Comparison of ENCODE assay signal across 28 cellular contexts in the genomic region with DNA sequence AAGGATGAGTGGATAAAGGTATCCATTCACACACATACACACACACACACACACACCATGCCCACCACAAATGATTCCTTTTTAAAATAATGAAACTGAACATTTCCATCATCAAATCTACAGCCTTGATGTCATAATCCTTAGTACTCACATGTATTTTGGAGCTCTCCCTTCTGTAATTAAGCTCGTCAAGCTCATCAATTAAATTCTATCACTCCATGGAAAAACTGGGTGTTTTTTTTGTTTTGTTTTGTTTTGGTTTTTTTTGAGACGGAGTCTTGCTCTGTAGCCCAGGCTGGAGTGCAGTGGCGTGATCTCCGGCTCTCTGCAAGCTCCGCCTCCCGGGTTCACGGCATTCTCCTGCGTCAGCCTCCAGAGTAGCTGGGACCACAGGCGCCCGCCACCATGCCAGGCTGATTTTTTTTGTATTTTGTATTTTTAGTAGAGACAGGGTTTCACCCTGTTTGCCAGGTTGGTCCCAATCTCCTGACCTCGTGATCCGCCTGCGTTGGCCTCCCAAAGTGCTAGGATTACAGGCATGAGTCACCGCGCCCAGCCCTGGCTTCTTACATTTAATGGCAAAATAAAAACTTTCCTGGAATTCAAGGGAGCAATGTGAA.
"Had no signal": no experiment of that assay in that cellular context is flagged by ENCODE, and none has a peak within 500 bp of the region (broad histone marks: within the 10 kb centered on the region; RNA-seq: fewer than 3 reads in every experiment).

No MANE protein-coding gene starts in this region.

- H3K36me3 ChIP-seq: adrenal gland, cardiac muscle cell, gastrocnemius medialis, right atrium auricular region, transverse colon had no signal

- H3K4me3 Mint-ChIP-seq: activated CD4-positive, alpha-beta memory T cell treated with anti-CD3 and anti-CD28 coated beads for 36 hours; activated CD4-positive, alpha-beta T cell treated with anti-CD3 and anti-CD28 coated beads, Interleukin-2, amount 10 ng/mL, durations not matched to agents 24 days and 14 days; activated naive CD4-positive, alpha-beta T cell treated with anti-CD3 and anti-CD28 coated beads for 36 hours; activated naive CD8-positive, alpha-beta T cell treated with anti-CD3 and anti-CD28 coated beads for 36 hours; activated T-helper 1 cell treated with anti-CD3 and anti-CD28 coated beads, Interleukin-12 subunit alpha, Interleukin-12 subunit beta, Interleukin-2, Interleukin-4 antibody, amounts not matched to agents 30 ng/mL and 10 ng/mL and 1 ng/mL, durations not matched to agents 14 hours and 24 hours and 36 hours; brain; effector memory CD8-positive, alpha-beta T cell; naive thymus-derived CD8-positive, alpha-beta T cell; neural crest cell had no signal

- H3K27me3 Mint-ChIP-seq: activated CD4-positive, alpha-beta memory T cell treated with anti-CD3 and anti-CD28 coated beads for 36 hours; activated CD4-positive, alpha-beta T cell treated with anti-CD3 and anti-CD28 coated beads, Interleukin-2, amount 10 ng/mL, durations not matched to agents 24 days and 14 days; activated naive CD8-positive, alpha-beta T cell treated with anti-CD3 and anti-CD28 coated beads for 36 hours; effector memory CD8-positive, alpha-beta T cell had no signal

- H3K4me1 ChIP-seq: adrenal gland, gastrocnemius medialis, right atrium auricular region, transverse colon had no signal

- H3K27me3 ChIP-seq: adrenal gland, cardiac muscle cell, gastrocnemius medialis, right atrium auricular region, transverse colon had no signal

- DNase-seq: activated CD4-positive, alpha-beta memory T cell treated with anti-CD3 and anti-CD28 coated beads for 36 hours; activated CD4-positive, alpha-beta T cell treated with anti-CD3 and anti-CD28 coated beads, Interleukin-2, amount 10 ng/mL, durations not matched to agents 24 days and 14 days; activated CD4-positive, CD25-positive, alpha-beta regulatory T cell treated with anti-CD3 and anti-CD28 coated beads, Interleukin-2, amount 50 U/mL, for 72 hours; activated CD8-positive, alpha-beta memory T cell treated with anti-CD3 and anti-CD28 coated beads, Interleukin-2, amount 50 U/mL, for 4 hours; activated effector memory CD4-positive, alpha-beta T cell treated with anti-CD3 and anti-CD28 coated beads, Interleukin-2, amount 50 U/mL, for 16 hours; activated naive CD4-positive, alpha-beta T cell treated with anti-CD3 and anti-CD28 coated beads for 36 hours; activated naive CD8-positive, alpha-beta T cell treated with anti-CD3 and anti-CD28 coated beads for 36 hours; activated T-cell treated with anti-CD3 and anti-CD28 coated beads, Interleukin-2, amount 50 U/mL, for 1 hour; adrenal gland; aorta; cortex of kidney; effector memory CD8-positive, alpha-beta T cell; erythroblast; gastrocnemius medialis; hippocampal formation; kidney; naive thymus-derived CD8-positive, alpha-beta T cell; occipital lobe; stimulated activated CD4-positive, alpha-beta T cell treated with anti-CD3 and anti-CD28 coated beads, Interleukin-15, amount 100 ng/mL, for 24 hours; stimulated activated CD4-positive, alpha-beta T cell treated with anti-CD3 and anti-CD28 coated beads, Interleukin-2, amount 100 ng/mL, for 24 hours; stimulated activated naive CD4-positive, alpha-beta T cell treated with Interleukin-2 at 50 U/mL for 16 hours; T1000; transverse colon had no signal

- H3K27ac Mint-ChIP-seq: activated CD4-positive, alpha-beta memory T cell treated with anti-CD3 and anti-CD28 coated beads for 36 hours; activated CD4-positive, alpha-beta T cell treated with anti-CD3 and anti-CD28 coated beads, Interleukin-2, amount 10 ng/mL, durations not matched to agents 24 days and 14 days; activated naive CD4-positive, alpha-beta T cell treated with anti-CD3 and anti-CD28 coated beads for 36 hours; activated naive CD8-positive, alpha-beta T cell treated with anti-CD3 and anti-CD28 coated beads for 36 hours; activated T-helper 1 cell treated with anti-CD3 and anti-CD28 coated beads, Interleukin-12 subunit alpha, Interleukin-12 subunit beta, Interleukin-2, Interleukin-4 antibody, amounts not matched to agents 30 ng/mL and 10 ng/mL and 1 ng/mL, durations not matched to agents 14 hours and 24 hours and 36 hours; brain; effector memory CD8-positive, alpha-beta T cell; naive thymus-derived CD8-positive, alpha-beta T cell had no signal

- H3K36me3 Mint-ChIP-seq: activated CD4-positive, alpha-beta memory T cell treated with anti-CD3 and anti-CD28 coated beads for 36 hours; activated naive CD8-positive, alpha-beta T cell treated with anti-CD3 and anti-CD28 coated beads for 36 hours; brain; naive thymus-derived CD8-positive, alpha-beta T cell had no signal

- H3K27ac ChIP-seq: adrenal gland, cardiac muscle cell, gastrocnemius medialis, right atrium auricular region, transverse colon had no signal

- H3K4me1 Mint-ChIP-seq: activated CD4-positive, alpha-beta T cell treated with anti-CD3 and anti-CD28 coated beads, Interleukin-2, amount 10 ng/mL, durations not matched to agents 24 days and 14 days; activated naive CD8-positive, alpha-beta T cell treated with anti-CD3 and anti-CD28 coated beads for 36 hours; brain; naive thymus-derived CD8-positive, alpha-beta T cell; neural crest cell had no signal

- H3K9me3 ChIP-seq: adrenal gland, gastrocnemius medialis, right atrium auricular region, transverse colon had no signal

- H3K9me3 Mint-ChIP-seq: activated CD4-positive, alpha-beta T cell treated with anti-CD3 and anti-CD28 coated beads, Interleukin-2, amount 10 ng/mL, durations not matched to agents 24 days and 14 days; activated naive CD4-positive, alpha-beta T cell treated with anti-CD3 and anti-CD28 coated beads for 36 hours; effector memory CD8-positive, alpha-beta T cell had no signal

- H3K4me3 ChIP-seq: adrenal gland, cardiac muscle cell, gastrocnemius medialis, right atrium auricular region, transverse colon had no signal
